In the genomic region with DNA sequence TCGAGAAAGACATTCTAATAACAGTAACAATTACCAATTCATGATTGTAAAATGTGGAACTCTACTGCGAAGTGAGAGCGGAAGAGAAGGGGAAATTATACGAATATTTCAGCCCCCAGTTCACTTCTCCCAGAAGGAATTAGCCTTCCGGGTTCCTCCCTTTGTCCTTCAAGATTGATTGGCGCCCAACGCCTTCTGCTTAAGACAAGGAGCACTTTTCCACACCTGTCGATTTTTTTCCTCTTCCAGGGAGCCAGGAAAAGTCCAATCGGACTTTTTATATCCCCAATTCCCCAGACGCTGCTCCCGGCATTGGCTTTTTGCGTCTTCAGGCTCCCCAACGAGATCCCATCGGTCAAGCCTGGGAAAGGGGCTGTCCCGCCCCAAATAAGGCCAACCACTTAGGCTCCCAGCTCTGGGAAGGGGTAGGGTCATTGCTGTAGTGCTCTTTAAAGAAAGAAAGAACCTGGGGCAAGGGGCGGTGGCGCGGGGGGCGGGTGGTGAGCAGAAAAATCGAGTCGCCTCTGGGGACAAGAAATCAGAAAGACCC, we compare ENCODE assay signal across 8 cellular contexts. TPM values are rescaled to one million over a fixed set of nuclear protein-coding genes. Genes with fewer than 3 reads are reported as not detected.
DNase-seq lines count a peak whose midpoint lies in the region; ATAC-seq and TF ChIP-seq lines count a peak whose summit lies in the region.
"Had no signal": no experiment of that assay in that cellular context is flagged by ENCODE, and none has a peak within 500 bp of the region (broad histone marks: within the 10 kb centered on the region; RNA-seq: fewer than 3 reads in every experiment).

No MANE protein-coding gene starts in this region.

- H3K14ac ChIP-seq in mesenchymal stem cell (ENCODE audit: low read length in 2 of 2), result no peak overlapping the region

- CTCF ChIA-PET in PC-9 (lab: Charles Lee), result interaction anchor here (0.6 kb wide), 1 partner anchor 324 kb away, joined by 3 read pairs; no protein-coding TSS in a partner anchor

- H3K23ac ChIP-seq in mesenchymal stem cell (ENCODE audit: low read length in 2 of 2), result no peak overlapping the region

- H2BK5ac ChIP-seq in mesenchymal stem cell (ENCODE audit: low read depth, low read length, poor library complexity, severe bottlenecking), result no peak overlapping the region

- no peak overlapping the region for H2BK12ac ChIP-seq in mesenchymal stem cell (ENCODE audit: low read length in 2 of 2)

- DNase-seq in PC-9, result peak in 1 of 2 experiments; percentile 31
- peak; percentile 18 for DNase-seq in mesenchymal stem cell
- no peak for DNase-seq in NCI-H187 treated with DMSO at 0.1 percent for 48 hours (lab: John Stamatoyannopoulos, UW)
- no peak for DNase-seq in stimulated activated CD8-positive, alpha-beta memory T cell treated with anti-CD3 and anti-CD28 coated beads, Interleukin-4, amount 100 ng/mL, for 48 hours

- peak overlapping the region; percentile 54 for H4K8ac ChIP-seq in mesenchymal stem cell (ENCODE audit: low read length)

- peak overlapping the region; percentile 75 for H3K27ac ChIP-seq in PC-9
- H3K27ac ChIP-seq in duodenal mucosa (ENCODE audit: low read depth, low read length), result peak overlapping the region; percentile 90
- H3K27ac ChIP-seq in mesenchymal stem cell (ENCODE audit: low read length, poor library complexity, severe bottlenecking), result peak overlapping the region; percentile 59
- H3K27ac ChIP-seq in thymus (ENCODE audit: low read depth), result peak overlapping the region; percentile 80
- H3K27ac ChIP-seq: KMS-11 had no signal

- TF ChIP-seq CTCF in PC-9 (conservative IDR thresholded peaks at IDR 0.05), result no peak

- H3K4me1 ChIP-seq in PC-9 (replicated peaks; ENCODE audit: insufficient read depth), result peaks cover 45% of the 10 kb centered on the region
- H3K4me1 ChIP-seq in duodenal mucosa (ENCODE audit: control insufficient read depth in 1 of 2, insufficient read depth in 2 of 2, low read length in 2 of 2), result peaks cover 24 to 33% of the 10 kb centered on the region in 2 donors
- peaks cover 7% of the 10 kb centered on the region for H3K4me1 ChIP-seq in mesenchymal stem cell (ENCODE audit: control insufficient read depth, insufficient read depth, low read depth, low read length)
- no peaks in the 10 kb centered on the region for H3K4me1 ChIP-seq in thymus (ENCODE audit: control insufficient read depth, insufficient read depth, low read length)

- peak overlapping the region; percentile 88; the same call in 1 of the 2 replicates for H2AFZ ChIP-seq in PC-9
- H2AFZ ChIP-seq in mesenchymal stem cell (ENCODE audit: low read depth, low read length), result peak overlapping the region; percentile 61

- 1% methylated on average over 20 of the region's 21 CpGs for WGBS in mesenchymal stem cell
- 16% methylated on average over 21 of the region's 21 CpGs for WGBS in thymus

- peak overlapping the region; percentile 69 to 93 for H3K9ac ChIP-seq in duodenal mucosa (ENCODE audit: low read depth in 1 of 2, low read length in 2 of 2)
- H3K9ac ChIP-seq in mesenchymal stem cell (ENCODE audit: low read length), result no peak overlapping the region
- H3K9ac ChIP-seq: KMS-11 had no signal

- H3K79me1 ChIP-seq in mesenchymal stem cell (replicated peaks; ENCODE audit: low read length, poor library complexity, severe bottlenecking), result peaks cover 10% of the 10 kb centered on the region

- H2BK15ac ChIP-seq in mesenchymal stem cell (ENCODE audit: low read depth, poor library complexity, severe bottlenecking), result peak overlapping the region; percentile 28

- no peak overlapping the region for H2AK5ac ChIP-seq in mesenchymal stem cell (ENCODE audit: low read length, severe bottlenecking)

- H4K91ac ChIP-seq in mesenchymal stem cell (ENCODE audit: low read length), result peak overlapping the region; percentile 27

- POLR2A ChIA-PET in PC-9 (lab: Charles Lee; ENCODE audit: unreplicated experiment), result no interaction called here

- H3K4me2 ChIP-seq in PC-9 (peak overlapping the region; percentile 79), mesenchymal stem cell (ENCODE audit: low read length, poor library complexity, severe bottlenecking) (peak overlapping the region; percentile 86)
- H3K4me2 ChIP-seq: KMS-11 had no signal

- H3K9me2 ChIP-seq in PC-9 (ENCODE audit: insufficient read depth), result no peaks in the 10 kb centered on the region

- TSS peak; percentile 46 for BruUV-seq in PC-9 (replicated peaks; lab: Mats Ljungman, UMichigan)

- 0 out of 2 replicates have a peak, but pooled peaks cover 16% of the 10 kb centered on the region for H3K79me2 ChIP-seq in PC-9 (ENCODE audit: low read depth)

- H3F3A ChIP-seq in PC-9 (ENCODE audit: insufficient read depth, low read depth), result peaks cover 14% of the 10 kb centered on the region; the same call in 1 of the 2 replicates

- peak overlapping the region; percentile 70 for H3K4me3 ChIP-seq in PC-9
- peak overlapping the region; percentile 78 to 83 for H3K4me3 ChIP-seq in duodenal mucosa (ENCODE audit: low read depth in 1 of 2, low read length in 2 of 2)
- peak overlapping the region in 1 of 2 experiments; percentile 89 for H3K4me3 ChIP-seq in mesenchymal stem cell (ENCODE audit: insufficient read depth in 1 of 2, low read depth in 1 of 2, low read length in 2 of 2)
- peak overlapping the region; percentile 37 for H3K4me3 ChIP-seq in thymus (ENCODE audit: low read length)

- intact Hi-C loops in PC-9 (cut with micrococcal nuclease; ENCODE audit: unreplicated experiment), result loop anchor here (2.0 to 5.0 kb wide), 4 partner anchors 57 to 412 kb away; no protein-coding TSS in a partner anchor

- H3K9me3 ChIP-seq in PC-9 (ENCODE audit: insufficient read depth, low read depth) (no peaks in the 10 kb centered on the region), duodenal mucosa (ENCODE audit: control insufficient read depth in 1 of 2, low read length in 2 of 2) (no peaks in the 10 kb centered on the region), mesenchymal stem cell (ENCODE audit: control insufficient read depth, low read length) (no peaks in the 10 kb centered on the region), thymus (ENCODE audit: control insufficient read depth) (no peaks in the 10 kb centered on the region)

- H3K36me3 ChIP-seq in PC-9 (ENCODE audit: low read depth) (no peaks in the 10 kb centered on the region), duodenal mucosa (ENCODE audit: control insufficient read depth in 1 of 2, insufficient read depth in 2 of 2, low read length in 2 of 2) (no peaks in the 10 kb centered on the region), mesenchymal stem cell (ENCODE audit: control insufficient read depth in 1 of 2, insufficient read depth in 2 of 2, low read depth in 1 of 2, low read length in 2 of 2) (no peaks in the 10 kb centered on the region), thymus (ENCODE audit: control insufficient read depth, insufficient read depth) (no peaks in the 10 kb centered on the region)

- no peak for ATAC-seq in GM19328 (IDR thresholded peaks at IDR 0.05; ENCODE audit: unreplicated experiment)

- H3K18ac ChIP-seq in mesenchymal stem cell (ENCODE audit: low read depth in 1 of 2, low read length in 2 of 2), result peak overlapping the region; percentile 43 to 57

- H2BK120ac ChIP-seq in mesenchymal stem cell (ENCODE audit: low read depth, low read length), result no peak overlapping the region

- H3K4ac ChIP-seq in mesenchymal stem cell (ENCODE audit: low read depth in 1 of 2, low read length in 2 of 2), result peak overlapping the region in 1 of 2 experiments; percentile 26

- H4K20me1 ChIP-seq in PC-9 (ENCODE audit: insufficient read depth), result no peaks in the 10 kb centered on the region

- no peaks in the 10 kb centered on the region for H3K27me3 ChIP-seq in PC-9 (ENCODE audit: insufficient read depth, low read depth)
- no peaks in the 10 kb centered on the region for H3K27me3 ChIP-seq in duodenal mucosa (ENCODE audit: control insufficient read depth in 1 of 2, insufficient read depth in 2 of 2, low read length in 2 of 2)
- H3K27me3 ChIP-seq in mesenchymal stem cell (ENCODE audit: control insufficient read depth in 1 of 2, insufficient read depth in 1 of 2, low read length in 2 of 2), result peaks cover 0 to 29% of the 10 kb centered on the region in 2 experiments
- H3K27me3 ChIP-seq in thymus (ENCODE audit: control insufficient read depth, insufficient read depth), result peaks cover 22% of the 10 kb centered on the region

RNA-seq across cellular contexts. Expression of gene DSC2, which starts 1.5 kb away (rescaled TPM):
- total RNA-seq in PC-9 (2021), result 13.9 and 16.5 TPM in 2 replicates
- polyA plus RNA-seq in mesenchymal stem cell (2013, experiment 1 of 2), result 1.5 TPM
- 1.5 TPM for polyA plus RNA-seq in mesenchymal stem cell (2013, experiment 2 of 2)
- polyA plus RNA-seq in thymus, result 16.3 TPM

RNA-seq across cellular contexts. Expression of gene DSC3, which starts 58.1 kb away (rescaled TPM):
- not detected in 2 replicates for total RNA-seq in PC-9 (2021)
- polyA plus RNA-seq in mesenchymal stem cell (2013, experiment 1 of 2), result 1.5 TPM
- polyA plus RNA-seq in mesenchymal stem cell (2013, experiment 2 of 2), result 1.4 TPM
- 16.8 TPM for polyA plus RNA-seq in thymus
